2 cellular contexts compared by ENCODE assay signal in the genomic region with DNA sequence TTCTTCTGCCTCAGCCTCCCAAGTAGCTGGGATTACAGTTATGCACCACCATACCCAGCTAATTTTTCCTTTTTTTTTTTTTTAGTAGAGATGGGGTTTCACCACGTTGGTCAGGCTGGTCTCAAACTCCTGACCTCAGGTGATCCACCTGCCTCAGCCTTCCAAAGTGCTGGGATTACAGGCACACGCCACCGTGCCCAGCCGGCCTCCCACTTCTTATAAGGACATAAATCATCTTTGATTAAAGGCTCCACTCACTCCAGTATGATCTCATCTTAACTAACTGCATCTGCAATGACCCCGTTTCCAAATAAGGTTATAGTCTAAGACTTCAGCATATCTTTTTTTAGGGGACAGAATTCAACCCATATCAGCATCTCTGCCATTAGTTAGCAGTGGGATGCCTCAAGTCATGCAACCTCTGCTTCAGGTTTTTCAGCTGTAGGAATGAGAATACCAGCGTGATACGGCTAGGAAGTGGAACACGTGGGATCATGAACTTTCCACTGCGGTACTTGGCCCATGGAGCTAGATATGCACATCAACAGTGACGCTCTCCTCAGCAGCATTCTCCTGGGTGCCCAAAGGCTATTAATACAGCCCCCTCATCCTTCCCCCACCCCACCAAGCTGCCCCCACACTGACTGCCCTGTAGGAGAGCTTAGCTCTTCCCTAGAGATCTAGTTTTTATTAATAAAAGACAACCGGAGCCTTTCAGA.
TF ChIP-seq lines count a peak whose summit lies in the region.

No MANE protein-coding gene starts in this region.

TF ChIP-seq in A549, 52 proteins besides CTCF, POLR2A, EP300 and RAD21:
- TF ChIP-seq, protein P1, sequence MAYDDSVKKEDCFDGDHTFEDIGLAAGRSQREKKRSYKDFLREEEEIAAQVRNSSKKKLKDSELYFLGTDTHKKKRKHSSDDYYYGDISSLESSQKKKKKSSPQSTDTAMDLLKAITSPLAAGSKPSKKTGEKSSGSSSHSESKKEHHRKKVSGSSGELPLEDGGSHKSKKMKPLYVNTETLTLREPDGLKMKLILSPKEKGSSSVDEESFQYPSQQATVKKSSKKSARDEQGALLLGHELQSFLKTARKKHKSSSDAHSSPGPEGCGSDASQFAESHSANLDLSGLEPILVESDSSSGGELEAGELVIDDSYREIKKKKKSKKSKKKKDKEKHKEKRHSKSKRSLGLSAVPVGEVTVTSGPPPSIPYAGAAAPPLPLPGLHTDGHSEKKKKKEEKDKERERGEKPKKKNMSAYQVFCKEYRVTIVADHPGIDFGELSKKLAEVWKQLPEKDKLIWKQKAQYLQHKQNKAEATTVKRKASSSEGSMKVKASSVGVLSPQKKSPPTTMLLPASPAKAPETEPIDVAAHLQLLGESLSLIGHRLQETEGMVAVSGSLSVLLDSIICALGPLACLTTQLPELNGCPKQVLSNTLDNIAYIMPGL (CRISPR knock-in tag; IDR thresholded peaks at IDR 0.05; ENCODE audit: borderline replicate concordance): no peak
- TF ChIP-seq, protein P2, sequence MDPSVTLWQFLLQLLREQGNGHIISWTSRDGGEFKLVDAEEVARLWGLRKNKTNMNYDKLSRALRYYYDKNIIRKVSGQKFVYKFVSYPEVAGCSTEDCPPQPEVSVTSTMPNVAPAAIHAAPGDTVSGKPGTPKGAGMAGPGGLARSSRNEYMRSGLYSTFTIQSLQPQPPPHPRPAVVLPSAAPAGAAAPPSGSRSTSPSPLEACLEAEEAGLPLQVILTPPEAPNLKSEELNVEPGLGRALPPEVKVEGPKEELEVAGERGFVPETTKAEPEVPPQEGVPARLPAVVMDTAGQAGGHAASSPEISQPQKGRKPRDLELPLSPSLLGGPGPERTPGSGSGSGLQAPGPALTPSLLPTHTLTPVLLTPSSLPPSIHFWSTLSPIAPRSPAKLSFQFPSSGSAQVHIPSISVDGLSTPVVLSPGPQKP (IDR thresholded peaks at IDR 0.05; ENCODE audit: low read depth, low read length): no peak
- TF ChIP-seq PHF8 (IDR thresholded peaks at IDR 0.05; ENCODE audit: borderline replicate concordance, low read depth) (no peak), RCOR1 (IDR thresholded peaks at IDR 0.05; ENCODE audit: low read depth, low read length) (no peak)

TF ChIP-seq in HCT116, 20 proteins besides CTCF, POLR2A, EP300 and RAD21 (continued from another document):
- TF ChIP-seq, protein P3, sequence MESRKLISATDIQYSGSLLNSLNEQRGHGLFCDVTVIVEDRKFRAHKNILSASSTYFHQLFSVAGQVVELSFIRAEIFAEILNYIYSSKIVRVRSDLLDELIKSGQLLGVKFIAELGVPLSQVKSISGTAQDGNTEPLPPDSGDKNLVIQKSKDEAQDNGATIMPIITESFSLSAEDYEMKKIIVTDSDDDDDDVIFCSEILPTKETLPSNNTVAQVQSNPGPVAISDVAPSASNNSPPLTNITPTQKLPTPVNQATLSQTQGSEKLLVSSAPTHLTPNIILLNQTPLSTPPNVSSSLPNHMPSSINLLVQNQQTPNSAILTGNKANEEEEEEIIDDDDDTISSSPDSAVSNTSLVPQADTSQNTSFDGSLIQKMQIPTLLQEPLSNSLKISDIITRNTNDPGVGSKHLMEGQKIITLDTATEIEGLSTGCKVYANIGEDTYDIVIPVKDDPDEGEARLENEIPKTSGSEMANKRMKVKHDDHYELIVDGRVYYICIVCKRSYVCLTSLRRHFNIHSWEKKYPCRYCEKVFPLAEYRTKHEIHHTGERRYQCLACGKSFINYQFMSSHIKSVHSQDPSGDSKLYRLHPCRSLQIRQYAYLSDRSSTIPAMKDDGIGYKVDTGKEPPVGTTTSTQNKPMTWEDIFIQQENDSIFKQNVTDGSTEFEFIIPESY (IDR thresholded peaks at IDR 0.05; ENCODE audit: extremely low read depth, insufficient replicate concordance, low read length): no peak
- TF ChIP-seq, protein P4, sequence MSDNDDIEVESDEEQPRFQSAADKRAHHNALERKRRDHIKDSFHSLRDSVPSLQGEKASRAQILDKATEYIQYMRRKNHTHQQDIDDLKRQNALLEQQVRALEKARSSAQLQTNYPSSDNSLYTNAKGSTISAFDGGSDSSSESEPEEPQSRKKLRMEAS (IDR thresholded peaks at IDR 0.05): no peak
- no peak for TF ChIP-seq ELF1 (IDR thresholded peaks at IDR 0.05; ENCODE audit: borderline replicate concordance, low read depth)
- no peak for TF ChIP-seq JUND (IDR thresholded peaks at IDR 0.05)
- no peak for TF ChIP-seq ZFX (IDR thresholded peaks at IDR 0.05)
- no peak for TF ChIP-seq EZH2phosphoT487 (IDR thresholded peaks at IDR 0.05; ENCODE audit: borderline replicate concordance)
- no peak for TF ChIP-seq SP1 (IDR thresholded peaks at IDR 0.05; ENCODE audit: low read depth)
- TF ChIP-seq, protein P5, sequence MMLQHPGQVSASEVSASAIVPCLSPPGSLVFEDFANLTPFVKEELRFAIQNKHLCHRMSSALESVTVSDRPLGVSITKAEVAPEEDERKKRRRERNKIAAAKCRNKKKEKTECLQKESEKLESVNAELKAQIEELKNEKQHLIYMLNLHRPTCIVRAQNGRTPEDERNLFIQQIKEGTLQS (IDR thresholded peaks at IDR 0.05): no peak
- no peak for TF ChIP-seq SIN3A (IDR thresholded peaks at IDR 0.05; ENCODE audit: low read depth)
- TF ChIP-seq POLR2AphosphoS5 (IDR thresholded peaks at IDR 0.05; ENCODE audit: low read depth, low read length): no peak
- TF ChIP-seq, protein P6, sequence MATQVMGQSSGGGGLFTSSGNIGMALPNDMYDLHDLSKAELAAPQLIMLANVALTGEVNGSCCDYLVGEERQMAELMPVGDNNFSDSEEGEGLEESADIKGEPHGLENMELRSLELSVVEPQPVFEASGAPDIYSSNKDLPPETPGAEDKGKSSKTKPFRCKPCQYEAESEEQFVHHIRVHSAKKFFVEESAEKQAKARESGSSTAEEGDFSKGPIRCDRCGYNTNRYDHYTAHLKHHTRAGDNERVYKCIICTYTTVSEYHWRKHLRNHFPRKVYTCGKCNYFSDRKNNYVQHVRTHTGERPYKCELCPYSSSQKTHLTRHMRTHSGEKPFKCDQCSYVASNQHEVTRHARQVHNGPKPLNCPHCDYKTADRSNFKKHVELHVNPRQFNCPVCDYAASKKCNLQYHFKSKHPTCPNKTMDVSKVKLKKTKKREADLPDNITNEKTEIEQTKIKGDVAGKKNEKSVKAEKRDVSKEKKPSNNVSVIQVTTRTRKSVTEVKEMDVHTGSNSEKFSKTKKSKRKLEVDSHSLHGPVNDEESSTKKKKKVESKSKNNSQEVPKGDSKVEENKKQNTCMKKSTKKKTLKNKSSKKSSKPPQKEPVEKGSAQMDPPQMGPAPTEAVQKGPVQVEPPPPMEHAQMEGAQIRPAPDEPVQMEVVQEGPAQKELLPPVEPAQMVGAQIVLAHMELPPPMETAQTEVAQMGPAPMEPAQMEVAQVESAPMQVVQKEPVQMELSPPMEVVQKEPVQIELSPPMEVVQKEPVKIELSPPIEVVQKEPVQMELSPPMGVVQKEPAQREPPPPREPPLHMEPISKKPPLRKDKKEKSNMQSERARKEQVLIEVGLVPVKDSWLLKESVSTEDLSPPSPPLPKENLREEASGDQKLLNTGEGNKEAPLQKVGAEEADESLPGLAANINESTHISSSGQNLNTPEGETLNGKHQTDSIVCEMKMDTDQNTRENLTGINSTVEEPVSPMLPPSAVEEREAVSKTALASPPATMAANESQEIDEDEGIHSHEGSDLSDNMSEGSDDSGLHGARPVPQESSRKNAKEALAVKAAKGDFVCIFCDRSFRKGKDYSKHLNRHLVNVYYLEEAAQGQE (IDR thresholded peaks at IDR 0.05; ENCODE audit: low read depth): no peak
- no peak for TF ChIP-seq EZH2 (IDR thresholded peaks at IDR 0.05)
- TF ChIP-seq CEBPB (IDR thresholded peaks at IDR 0.05; ENCODE audit: low read depth): no peak
- no peak for TF ChIP-seq SRF (IDR thresholded peaks at IDR 0.05; ENCODE audit: low read depth)
- TF ChIP-seq CBX3 (IDR thresholded peaks at IDR 0.05; ENCODE audit: low read depth): no peak
